In the genomic region with DNA sequence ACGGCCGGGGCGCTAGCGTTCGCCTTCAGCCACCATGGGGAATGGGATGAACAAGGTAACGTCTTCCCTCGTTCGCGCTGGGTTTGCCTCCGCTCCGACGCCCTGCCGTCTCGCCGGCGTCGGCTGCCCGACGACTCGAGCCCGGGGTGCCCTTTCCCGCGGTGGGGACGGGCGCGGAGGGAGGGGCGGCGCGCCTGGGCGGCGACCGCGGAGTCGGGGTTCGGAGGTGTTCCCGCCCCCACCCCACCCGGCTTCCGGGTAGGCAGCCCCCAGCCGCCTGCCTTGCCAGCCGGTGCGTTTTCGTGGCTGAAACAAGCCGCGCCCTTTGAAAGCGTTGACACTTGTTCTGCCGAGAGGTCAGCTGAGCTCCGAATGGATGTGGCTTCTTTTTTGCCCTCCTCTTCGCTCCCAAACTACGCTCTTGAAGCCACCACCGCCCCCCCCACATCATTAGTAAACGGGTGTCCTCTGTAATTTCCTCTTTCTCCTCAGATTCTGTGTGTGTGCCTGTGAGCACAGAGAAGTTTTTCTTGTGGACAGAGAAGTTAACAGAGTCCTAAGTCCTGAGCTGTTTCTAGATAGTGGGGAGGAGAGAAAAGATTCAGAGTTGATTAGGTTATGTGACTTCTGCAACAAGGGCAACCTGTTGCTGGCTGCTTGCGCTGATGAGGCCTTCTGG, we compare ENCODE assay signal across 1 cellular context.
A peak's percentile ranks its signal among the peaks of the same experiment; 100 is the strongest.
TF ChIP-seq lines count a peak whose summit lies in the region.

No MANE protein-coding gene starts in this region.

TF ChIP-seq in WTC11, 78 proteins besides CTCF, POLR2A, EP300 and RAD21 (continued from another document):
- TF ChIP-seq, protein P1, sequence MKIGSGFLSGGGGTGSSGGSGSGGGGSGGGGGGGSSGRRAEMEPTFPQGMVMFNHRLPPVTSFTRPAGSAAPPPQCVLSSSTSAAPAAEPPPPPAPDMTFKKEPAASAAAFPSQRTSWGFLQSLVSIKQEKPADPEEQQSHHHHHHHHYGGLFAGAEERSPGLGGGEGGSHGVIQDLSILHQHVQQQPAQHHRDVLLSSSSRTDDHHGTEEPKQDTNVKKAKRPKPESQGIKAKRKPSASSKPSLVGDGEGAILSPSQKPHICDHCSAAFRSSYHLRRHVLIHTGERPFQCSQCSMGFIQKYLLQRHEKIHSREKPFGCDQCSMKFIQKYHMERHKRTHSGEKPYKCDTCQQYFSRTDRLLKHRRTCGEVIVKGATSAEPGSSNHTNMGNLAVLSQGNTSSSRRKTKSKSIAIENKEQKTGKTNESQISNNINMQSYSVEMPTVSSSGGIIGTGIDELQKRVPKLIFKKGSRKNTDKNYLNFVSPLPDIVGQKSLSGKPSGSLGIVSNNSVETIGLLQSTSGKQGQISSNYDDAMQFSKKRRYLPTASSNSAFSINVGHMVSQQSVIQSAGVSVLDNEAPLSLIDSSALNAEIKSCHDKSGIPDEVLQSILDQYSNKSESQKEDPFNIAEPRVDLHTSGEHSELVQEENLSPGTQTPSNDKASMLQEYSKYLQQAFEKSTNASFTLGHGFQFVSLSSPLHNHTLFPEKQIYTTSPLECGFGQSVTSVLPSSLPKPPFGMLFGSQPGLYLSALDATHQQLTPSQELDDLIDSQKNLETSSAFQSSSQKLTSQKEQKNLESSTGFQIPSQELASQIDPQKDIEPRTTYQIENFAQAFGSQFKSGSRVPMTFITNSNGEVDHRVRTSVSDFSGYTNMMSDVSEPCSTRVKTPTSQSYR (CRISPR knock-in tag; IDR thresholded peaks at IDR 0.05), result no peak
- 0 out of 2 replicates have a peak, but pooled peaks have one; percentile 22 for TF ChIP-seq FOXK1 (CRISPR knock-in tag; IDR thresholded peaks at IDR 0.05)
- TF ChIP-seq NR3C1 (CRISPR knock-in tag; conservative IDR thresholded peaks at IDR 0.05; ENCODE audit: low read depth), result no peak
- TF ChIP-seq, protein P2, sequence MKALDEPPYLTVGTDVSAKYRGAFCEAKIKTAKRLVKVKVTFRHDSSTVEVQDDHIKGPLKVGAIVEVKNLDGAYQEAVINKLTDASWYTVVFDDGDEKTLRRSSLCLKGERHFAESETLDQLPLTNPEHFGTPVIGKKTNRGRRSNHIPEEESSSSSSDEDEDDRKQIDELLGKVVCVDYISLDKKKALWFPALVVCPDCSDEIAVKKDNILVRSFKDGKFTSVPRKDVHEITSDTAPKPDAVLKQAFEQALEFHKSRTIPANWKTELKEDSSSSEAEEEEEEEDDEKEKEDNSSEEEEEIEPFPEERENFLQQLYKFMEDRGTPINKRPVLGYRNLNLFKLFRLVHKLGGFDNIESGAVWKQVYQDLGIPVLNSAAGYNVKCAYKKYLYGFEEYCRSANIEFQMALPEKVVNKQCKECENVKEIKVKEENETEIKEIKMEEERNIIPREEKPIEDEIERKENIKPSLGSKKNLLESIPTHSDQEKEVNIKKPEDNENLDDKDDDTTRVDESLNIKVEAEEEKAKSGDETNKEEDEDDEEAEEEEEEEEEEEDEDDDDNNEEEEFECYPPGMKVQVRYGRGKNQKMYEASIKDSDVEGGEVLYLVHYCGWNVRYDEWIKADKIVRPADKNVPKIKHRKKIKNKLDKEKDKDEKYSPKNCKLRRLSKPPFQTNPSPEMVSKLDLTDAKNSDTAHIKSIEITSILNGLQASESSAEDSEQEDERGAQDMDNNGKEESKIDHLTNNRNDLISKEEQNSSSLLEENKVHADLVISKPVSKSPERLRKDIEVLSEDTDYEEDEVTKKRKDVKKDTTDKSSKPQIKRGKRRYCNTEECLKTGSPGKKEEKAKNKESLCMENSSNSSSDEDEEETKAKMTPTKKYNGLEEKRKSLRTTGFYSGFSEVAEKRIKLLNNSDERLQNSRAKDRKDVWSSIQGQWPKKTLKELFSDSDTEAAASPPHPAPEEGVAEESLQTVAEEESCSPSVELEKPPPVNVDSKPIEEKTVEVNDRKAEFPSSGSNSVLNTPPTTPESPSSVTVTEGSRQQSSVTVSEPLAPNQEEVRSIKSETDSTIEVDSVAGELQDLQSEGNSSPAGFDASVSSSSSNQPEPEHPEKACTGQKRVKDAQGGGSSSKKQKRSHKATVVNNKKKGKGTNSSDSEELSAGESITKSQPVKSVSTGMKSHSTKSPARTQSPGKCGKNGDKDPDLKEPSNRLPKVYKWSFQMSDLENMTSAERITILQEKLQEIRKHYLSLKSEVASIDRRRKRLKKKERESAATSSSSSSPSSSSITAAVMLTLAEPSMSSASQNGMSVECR (CRISPR knock-in tag; IDR thresholded peaks at IDR 0.05; ENCODE audit: borderline replicate concordance), result peak; percentile 82
- TF ChIP-seq, protein P3, sequence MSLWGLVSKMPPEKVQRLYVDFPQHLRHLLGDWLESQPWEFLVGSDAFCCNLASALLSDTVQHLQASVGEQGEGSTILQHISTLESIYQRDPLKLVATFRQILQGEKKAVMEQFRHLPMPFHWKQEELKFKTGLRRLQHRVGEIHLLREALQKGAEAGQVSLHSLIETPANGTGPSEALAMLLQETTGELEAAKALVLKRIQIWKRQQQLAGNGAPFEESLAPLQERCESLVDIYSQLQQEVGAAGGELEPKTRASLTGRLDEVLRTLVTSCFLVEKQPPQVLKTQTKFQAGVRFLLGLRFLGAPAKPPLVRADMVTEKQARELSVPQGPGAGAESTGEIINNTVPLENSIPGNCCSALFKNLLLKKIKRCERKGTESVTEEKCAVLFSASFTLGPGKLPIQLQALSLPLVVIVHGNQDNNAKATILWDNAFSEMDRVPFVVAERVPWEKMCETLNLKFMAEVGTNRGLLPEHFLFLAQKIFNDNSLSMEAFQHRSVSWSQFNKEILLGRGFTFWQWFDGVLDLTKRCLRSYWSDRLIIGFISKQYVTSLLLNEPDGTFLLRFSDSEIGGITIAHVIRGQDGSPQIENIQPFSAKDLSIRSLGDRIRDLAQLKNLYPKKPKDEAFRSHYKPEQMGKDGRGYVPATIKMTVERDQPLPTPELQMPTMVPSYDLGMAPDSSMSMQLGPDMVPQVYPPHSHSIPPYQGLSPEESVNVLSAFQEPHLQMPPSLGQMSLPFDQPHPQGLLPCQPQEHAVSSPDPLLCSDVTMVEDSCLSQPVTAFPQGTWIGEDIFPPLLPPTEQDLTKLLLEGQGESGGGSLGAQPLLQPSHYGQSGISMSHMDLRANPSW (CRISPR knock-in tag; conservative IDR thresholded peaks at IDR 0.05; ENCODE audit: low read depth), result no peak
- TF ChIP-seq, protein P4, sequence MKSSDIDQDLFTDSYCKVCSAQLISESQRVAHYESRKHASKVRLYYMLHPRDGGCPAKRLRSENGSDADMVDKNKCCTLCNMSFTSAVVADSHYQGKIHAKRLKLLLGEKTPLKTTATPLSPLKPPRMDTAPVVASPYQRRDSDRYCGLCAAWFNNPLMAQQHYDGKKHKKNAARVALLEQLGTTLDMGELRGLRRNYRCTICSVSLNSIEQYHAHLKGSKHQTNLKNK (CRISPR knock-in tag; IDR thresholded peaks at IDR 0.05), result no peak
- TF ChIP-seq, protein P5, sequence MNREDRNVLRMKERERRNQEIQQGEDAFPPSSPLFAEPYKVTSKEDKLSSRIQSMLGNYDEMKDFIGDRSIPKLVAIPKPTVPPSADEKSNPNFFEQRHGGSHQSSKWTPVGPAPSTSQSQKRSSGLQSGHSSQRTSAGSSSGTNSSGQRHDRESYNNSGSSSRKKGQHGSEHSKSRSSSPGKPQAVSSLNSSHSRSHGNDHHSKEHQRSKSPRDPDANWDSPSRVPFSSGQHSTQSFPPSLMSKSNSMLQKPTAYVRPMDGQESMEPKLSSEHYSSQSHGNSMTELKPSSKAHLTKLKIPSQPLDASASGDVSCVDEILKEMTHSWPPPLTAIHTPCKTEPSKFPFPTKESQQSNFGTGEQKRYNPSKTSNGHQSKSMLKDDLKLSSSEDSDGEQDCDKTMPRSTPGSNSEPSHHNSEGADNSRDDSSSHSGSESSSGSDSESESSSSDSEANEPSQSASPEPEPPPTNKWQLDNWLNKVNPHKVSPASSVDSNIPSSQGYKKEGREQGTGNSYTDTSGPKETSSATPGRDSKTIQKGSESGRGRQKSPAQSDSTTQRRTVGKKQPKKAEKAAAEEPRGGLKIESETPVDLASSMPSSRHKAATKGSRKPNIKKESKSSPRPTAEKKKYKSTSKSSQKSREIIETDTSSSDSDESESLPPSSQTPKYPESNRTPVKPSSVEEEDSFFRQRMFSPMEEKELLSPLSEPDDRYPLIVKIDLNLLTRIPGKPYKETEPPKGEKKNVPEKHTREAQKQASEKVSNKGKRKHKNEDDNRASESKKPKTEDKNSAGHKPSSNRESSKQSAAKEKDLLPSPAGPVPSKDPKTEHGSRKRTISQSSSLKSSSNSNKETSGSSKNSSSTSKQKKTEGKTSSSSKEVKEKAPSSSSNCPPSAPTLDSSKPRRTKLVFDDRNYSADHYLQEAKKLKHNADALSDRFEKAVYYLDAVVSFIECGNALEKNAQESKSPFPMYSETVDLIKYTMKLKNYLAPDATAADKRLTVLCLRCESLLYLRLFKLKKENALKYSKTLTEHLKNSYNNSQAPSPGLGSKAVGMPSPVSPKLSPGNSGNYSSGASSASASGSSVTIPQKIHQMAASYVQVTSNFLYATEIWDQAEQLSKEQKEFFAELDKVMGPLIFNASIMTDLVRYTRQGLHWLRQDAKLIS (CRISPR knock-in tag; IDR thresholded peaks at IDR 0.05; ENCODE audit: borderline replicate concordance), result no peak
- no peak for TF ChIP-seq NFYB (CRISPR knock-in tag; conservative IDR thresholded peaks at IDR 0.05; ENCODE audit: low read depth)
- TF ChIP-seq, protein P6, sequence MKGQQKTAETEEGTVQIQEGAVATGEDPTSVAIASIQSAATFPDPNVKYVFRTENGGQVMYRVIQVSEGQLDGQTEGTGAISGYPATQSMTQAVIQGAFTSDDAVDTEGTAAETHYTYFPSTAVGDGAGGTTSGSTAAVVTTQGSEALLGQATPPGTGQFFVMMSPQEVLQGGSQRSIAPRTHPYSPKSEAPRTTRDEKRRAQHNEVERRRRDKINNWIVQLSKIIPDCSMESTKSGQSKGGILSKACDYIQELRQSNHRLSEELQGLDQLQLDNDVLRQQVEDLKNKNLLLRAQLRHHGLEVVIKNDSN (CRISPR knock-in tag; IDR thresholded peaks at IDR 0.05), result peak; percentile 18; the same call in 1 of the 2 replicates
- TF ChIP-seq ATF1 (CRISPR knock-in tag; IDR thresholded peaks at IDR 0.05), result 0 out of 2 replicates have a peak, but pooled peaks have one; percentile 23
- TF ChIP-seq TEAD4 (CRISPR knock-in tag; IDR thresholded peaks at IDR 0.05), result no peak
- 0 out of 2 replicates have a peak, but pooled peaks have one; percentile 3 for TF ChIP-seq ESRRA (CRISPR knock-in tag; IDR thresholded peaks at IDR 0.05; ENCODE audit: borderline replicate concordance)
- TF ChIP-seq TEAD1 (CRISPR knock-in tag; IDR thresholded peaks at IDR 0.05), result 0 out of 2 replicates have a peak, but pooled peaks have one; percentile 79
- TF ChIP-seq ZNF219 (CRISPR knock-in tag; IDR thresholded peaks at IDR 0.05; ENCODE audit: borderline replicate concordance), result no peak
- TF ChIP-seq JUN (CRISPR knock-in tag; IDR thresholded peaks at IDR 0.05), result 0 out of 2 replicates have a peak, but pooled peaks have one; percentile 65
- TF ChIP-seq NR2C2 (CRISPR knock-in tag; IDR thresholded peaks at IDR 0.05), result no peak; the same call in 1 of the 2 replicates
- TF ChIP-seq ZNF232 (CRISPR knock-in tag; IDR thresholded peaks at IDR 0.05), result 0 out of 2 replicates have a peak, but pooled peaks have one; percentile 29
- no peak for TF ChIP-seq EMX1 (CRISPR knock-in tag; IDR thresholded peaks at IDR 0.05)
- TF ChIP-seq IRF2 (CRISPR knock-in tag; IDR thresholded peaks at IDR 0.05; ENCODE audit: borderline replicate concordance, low read depth), result no peak
- TF ChIP-seq, protein P7, sequence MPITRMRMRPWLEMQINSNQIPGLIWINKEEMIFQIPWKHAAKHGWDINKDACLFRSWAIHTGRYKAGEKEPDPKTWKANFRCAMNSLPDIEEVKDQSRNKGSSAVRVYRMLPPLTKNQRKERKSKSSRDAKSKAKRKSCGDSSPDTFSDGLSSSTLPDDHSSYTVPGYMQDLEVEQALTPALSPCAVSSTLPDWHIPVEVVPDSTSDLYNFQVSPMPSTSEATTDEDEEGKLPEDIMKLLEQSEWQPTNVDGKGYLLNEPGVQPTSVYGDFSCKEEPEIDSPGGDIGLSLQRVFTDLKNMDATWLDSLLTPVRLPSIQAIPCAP (CRISPR knock-in tag; IDR thresholded peaks at IDR 0.05), result no peak
- peak; percentile 12; the same call in 1 of the 2 replicates for TF ChIP-seq SP1 (CRISPR knock-in tag; conservative IDR thresholded peaks at IDR 0.05)
- TF ChIP-seq, protein P8, sequence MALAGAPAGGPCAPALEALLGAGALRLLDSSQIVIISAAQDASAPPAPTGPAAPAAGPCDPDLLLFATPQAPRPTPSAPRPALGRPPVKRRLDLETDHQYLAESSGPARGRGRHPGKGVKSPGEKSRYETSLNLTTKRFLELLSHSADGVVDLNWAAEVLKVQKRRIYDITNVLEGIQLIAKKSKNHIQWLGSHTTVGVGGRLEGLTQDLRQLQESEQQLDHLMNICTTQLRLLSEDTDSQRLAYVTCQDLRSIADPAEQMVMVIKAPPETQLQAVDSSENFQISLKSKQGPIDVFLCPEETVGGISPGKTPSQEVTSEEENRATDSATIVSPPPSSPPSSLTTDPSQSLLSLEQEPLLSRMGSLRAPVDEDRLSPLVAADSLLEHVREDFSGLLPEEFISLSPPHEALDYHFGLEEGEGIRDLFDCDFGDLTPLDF (CRISPR knock-in tag; IDR thresholded peaks at IDR 0.05), result no peak
- TF ChIP-seq, protein P9, sequence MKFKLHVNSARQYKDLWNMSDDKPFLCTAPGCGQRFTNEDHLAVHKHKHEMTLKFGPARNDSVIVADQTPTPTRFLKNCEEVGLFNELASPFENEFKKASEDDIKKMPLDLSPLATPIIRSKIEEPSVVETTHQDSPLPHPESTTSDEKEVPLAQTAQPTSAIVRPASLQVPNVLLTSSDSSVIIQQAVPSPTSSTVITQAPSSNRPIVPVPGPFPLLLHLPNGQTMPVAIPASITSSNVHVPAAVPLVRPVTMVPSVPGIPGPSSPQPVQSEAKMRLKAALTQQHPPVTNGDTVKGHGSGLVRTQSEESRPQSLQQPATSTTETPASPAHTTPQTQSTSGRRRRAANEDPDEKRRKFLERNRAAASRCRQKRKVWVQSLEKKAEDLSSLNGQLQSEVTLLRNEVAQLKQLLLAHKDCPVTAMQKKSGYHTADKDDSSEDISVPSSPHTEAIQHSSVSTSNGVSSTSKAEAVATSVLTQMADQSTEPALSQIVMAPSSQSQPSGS (CRISPR knock-in tag; IDR thresholded peaks at IDR 0.05; ENCODE audit: borderline replicate concordance, low read depth), result no peak
